In the genomic region with DNA sequence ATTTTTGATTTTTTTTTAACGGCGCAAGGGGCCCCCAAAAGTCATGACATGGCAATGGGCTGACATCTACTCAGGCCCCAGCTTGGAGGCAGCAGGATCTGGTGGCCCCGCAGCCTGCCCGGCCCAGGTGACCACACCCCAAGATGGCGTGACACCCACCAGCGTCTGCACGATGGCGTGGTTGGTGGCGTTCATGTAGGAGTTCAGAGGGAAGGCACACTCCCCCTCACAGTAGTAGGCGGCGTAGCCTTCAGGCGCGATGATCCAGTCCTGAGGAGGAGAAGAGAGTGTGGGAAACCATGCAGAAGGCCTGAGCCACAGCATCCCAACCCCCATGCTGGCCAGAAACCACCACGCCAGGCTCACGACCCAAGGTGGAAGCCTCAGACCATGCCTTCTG, we compare ENCODE assay signal across 24 cellular contexts.
DNase-seq lines count a peak whose midpoint lies in the region; ATAC-seq, FAIRE-seq and TF ChIP-seq lines count a peak whose summit lies in the region.
"Had no signal": no experiment of that assay in that cellular context is flagged by ENCODE, and none has a peak within 500 bp of the region (broad histone marks: within the 10 kb centered on the region; RNA-seq: fewer than 3 reads in every experiment).

No MANE protein-coding gene starts in this region.

- H4K91ac ChIP-seq in neuronal stem cell (ENCODE audit: low read depth, low read length, poor library complexity), result no peak overlapping the region

- H3K9ac ChIP-seq in K562 (ENCODE audit: insufficient read depth in 1 of 2, low read depth in 2 of 2, low read length in 2 of 2), result no peak overlapping the region
- no peak overlapping the region for H3K9ac ChIP-seq in neuronal stem cell (ENCODE audit: low read depth, low read length, poor library complexity)
- H3K9ac ChIP-seq: BLaER1 had no signal

- BruUV-seq in K562 (replicated peaks; lab: Mats Ljungman, UMichigan), result no TSS peak

- no peaks in the 10 kb centered on the region for H3K9me3 ChIP-seq in K562 (replicated peaks; ENCODE audit: control insufficient read depth, insufficient read depth, low read depth, low read length)
- no peaks in the 10 kb centered on the region for H3K9me3 ChIP-seq in neuronal stem cell (replicated peaks in 1 of 2; ENCODE audit: control insufficient read depth in 2 of 2, insufficient read depth in 1 of 2, low read depth in 1 of 2, low read length in 2 of 2)
- H3K9me3 ChIP-seq: BE2C, BLaER1, Caco-2 had no signal

- DNase-seq in HTR-8/SVneo (ENCODE audit: insufficient read length, low spot score), result no peak
- no peak for DNase-seq in K562 (ENCODE audit: extremely low read depth in 1 of 4, low spot score in 3 of 4)
- no peak for DNase-seq in neuronal stem cell (ENCODE audit: low spot score)
- DNase-seq in foreskin keratinocyte, result no peak
- no peak for DNase-seq in LoVo (ENCODE audit: low spot score)
- DNase-seq in COR-L47 (lab: John Stamatoyannopoulos, UW), result no peak
- no peak for DNase-seq in activated gamma-delta T cell (lab: John Stamatoyannopoulos, UW)
- DNase-seq: 8988T; ACHN; BE2C; C1 segment of cervical spinal cord; Caco-2; Calu3; CD4-positive, alpha-beta memory T cell; CD4-positive, CD25-positive, alpha-beta regulatory T cell; CD8-positive, alpha-beta memory T cell; DMS79 treated with DMSO at 0.1 percent for 48 hours; GF-D8 had no signal

- TF ChIP-seq CTCF in K562 (IDR thresholded peaks at IDR 0.05 in 2 of 3, conservative IDR thresholded peaks at IDR 0.05 in 1 of 3; ENCODE audit: insufficient read depth in 2 of 3, low read depth in 1 of 3, low read length in 3 of 3), result no peak
- TF ChIP-seq CTCF in foreskin keratinocyte (conservative IDR thresholded peaks at IDR 0.05), result no peak

- H3K9me1 ChIP-seq in K562 (ENCODE audit: control insufficient read depth, insufficient read depth, low read length), result no peaks in the 10 kb centered on the region

- POLR2A ChIA-PET in K562 (lab: Yijun Ruan, JAX), result no interaction called here

- no peaks in the 10 kb centered on the region for H4K20me1 ChIP-seq in K562 (replicated peaks; ENCODE audit: control insufficient read depth, insufficient read depth, low read length)
- H4K20me1 ChIP-seq: BLaER1 had no signal

- in situ Hi-C loops in K562 (cut with MboI), result no loop called here

- H3K4me1 ChIP-seq in K562 (replicated peaks in 1 of 2; ENCODE audit: control insufficient read depth in 2 of 2, insufficient read depth in 2 of 2, low read length in 2 of 2), result peaks cover 0 to 7% of the 10 kb centered on the region in 2 experiments; a peak in 2 of 5 replicates
- H3K4me1 ChIP-seq in neuronal stem cell (ENCODE audit: control insufficient read depth in 2 of 2, insufficient read depth in 1 of 2, low read depth in 1 of 2, low read length in 2 of 2), result peaks cover 0 to 3% of the 10 kb centered on the region in 2 donors
- H3K4me1 ChIP-seq in foreskin keratinocyte, result no peaks in the 10 kb centered on the region
- H3K4me1 ChIP-seq: BE2C had no signal

- FAIRE-seq in HTR-8/SVneo (lab: Jason Lieb, UNC), result peak; percentile 95
- no peak for FAIRE-seq in K562 (lab: Jason Lieb, UNC)
- FAIRE-seq: A204.1, D721Med, G401.6, GM12891, GM19239 had no signal

- no peak overlapping the region for H3K4me2 ChIP-seq in K562 (ENCODE audit: insufficient read depth, low read length)
- no peak overlapping the region for H3K4me2 ChIP-seq in neuronal stem cell (ENCODE audit: insufficient read depth, low read length, poor library complexity, severe bottlenecking)
- H3K4me2 ChIP-seq: BLaER1 had no signal

- H3K18ac ChIP-seq in neuronal stem cell (ENCODE audit: low read length), result no peak overlapping the region

- CTCF ChIA-PET in K562 (lab: Yijun Ruan, JAX; ENCODE audit: low intra/inter-chr PET ratio), result no interaction called here

- H2BK12ac ChIP-seq in neuronal stem cell (ENCODE audit: low read length), result no peak overlapping the region

- intact Hi-C loops in K562 (cut with micrococcal nuclease), result no loop called here

- TF ChIP-seq POLR2A in K562 (conservative IDR thresholded peaks at IDR 0.05), result no peak

- no peak for TF ChIP-seq RAD21 in K562 (CRISPR knock-in tag; conservative IDR thresholded peaks at IDR 0.05 in 1 of 2, IDR thresholded peaks at IDR 0.05 in 1 of 2)

- H3K27me3 ChIP-seq in K562 (ENCODE audit: control insufficient read depth in 2 of 2, insufficient read depth in 2 of 2, low read length in 2 of 2) (peaks cover 12 to 47% of the 10 kb centered on the region in 2 experiments; a peak in 4 of 5 replicates), neuronal stem cell (ENCODE audit: control insufficient read depth in 3 of 3, insufficient read depth in 3 of 3, low read depth in 1 of 3, low read length in 3 of 3) (no peaks in the 10 kb centered on the region), foreskin keratinocyte (peaks cover 5% of the 10 kb centered on the region)
- H3K27me3 ChIP-seq: BE2C, BLaER1 had no signal

- H3K79me2 ChIP-seq in K562 (ENCODE audit: control insufficient read depth, insufficient read depth, low read length), result no peaks in the 10 kb centered on the region

- H3K14ac ChIP-seq in neuronal stem cell (ENCODE audit: low read length), result peak overlapping the region; percentile 12

- H2AFZ ChIP-seq in K562 (ENCODE audit: low read depth, low read length), result no peak overlapping the region
- no peak overlapping the region for H2AFZ ChIP-seq in neuronal stem cell (ENCODE audit: low read length)

- H3K23ac ChIP-seq in neuronal stem cell (ENCODE audit: low read depth, low read length, poor library complexity), result peak overlapping the region; percentile 34

- peak; percentile 50; the same call in 1 of the 3 replicates for ATAC-seq in K562
- ATAC-seq in foreskin keratinocyte, result no peak

- H3K36me3 ChIP-seq in K562 (ENCODE audit: control insufficient read depth, insufficient read depth, low read length) (no peaks in the 10 kb centered on the region), neuronal stem cell (replicated peaks in 1 of 2; ENCODE audit: control insufficient read depth in 2 of 2, insufficient read depth in 2 of 2, low read length in 2 of 2) (peaks cover 8 to 92% of the 10 kb centered on the region in 2 donors)
- H3K36me3 ChIP-seq: BE2C, BLaER1 had no signal

- no peak overlapping the region for H2AK5ac ChIP-seq in neuronal stem cell (ENCODE audit: low read depth, low read length)

- no peak overlapping the region for H2BK15ac ChIP-seq in neuronal stem cell (ENCODE audit: low read length)

- WGBS in K562 (ENCODE audit: insufficient coverage, low coverage, missing lambda C conversion rate), result under 1% methylated on average over 15 of the region's 15 CpGs
- WGBS in neuronal stem cell (ENCODE audit: extremely low coverage in 2 of 2, insufficient read length in 2 of 2, insufficient replicate concordance in 1 of 2), 2 donors, result no CpG with 5 or more reads among the region's 15 CpGs

- H3K27ac ChIP-seq in K562 (ENCODE audit: extremely low read depth, low read depth, low read length) (no peak overlapping the region), neuronal stem cell (replicated peaks; ENCODE audit: low read length) (no peak overlapping the region), foreskin keratinocyte (no peak overlapping the region)
- H3K27ac ChIP-seq: BLaER1 had no signal

- no peak overlapping the region for H2BK120ac ChIP-seq in neuronal stem cell (ENCODE audit: low read depth, low read length)

- H3K4me3 ChIP-seq in K562, result no peak overlapping the region
- no peak overlapping the region for H3K4me3 ChIP-seq in neuronal stem cell (ENCODE audit: low read length in 2 of 2)
- H3K4me3 ChIP-seq: BLaER1 had no signal

- no peak for TF ChIP-seq EP300 in K562 (IDR thresholded peaks at IDR 0.05; ENCODE audit: low read length)

- no peak overlapping the region for H2BK5ac ChIP-seq in neuronal stem cell (ENCODE audit: low read length)

- H3K79me1 ChIP-seq in neuronal stem cell (ENCODE audit: low read depth, low read length), result no peaks in the 10 kb centered on the region

- no peak overlapping the region for H3K4ac ChIP-seq in neuronal stem cell (ENCODE audit: low read length)

- H4K8ac ChIP-seq in neuronal stem cell (ENCODE audit: low read depth, low read length), result no peak overlapping the region

TF ChIP-seq in K562, 482 proteins besides CTCF, POLR2A, EP300 and RAD21:
- TF ChIP-seq, protein P1, sequence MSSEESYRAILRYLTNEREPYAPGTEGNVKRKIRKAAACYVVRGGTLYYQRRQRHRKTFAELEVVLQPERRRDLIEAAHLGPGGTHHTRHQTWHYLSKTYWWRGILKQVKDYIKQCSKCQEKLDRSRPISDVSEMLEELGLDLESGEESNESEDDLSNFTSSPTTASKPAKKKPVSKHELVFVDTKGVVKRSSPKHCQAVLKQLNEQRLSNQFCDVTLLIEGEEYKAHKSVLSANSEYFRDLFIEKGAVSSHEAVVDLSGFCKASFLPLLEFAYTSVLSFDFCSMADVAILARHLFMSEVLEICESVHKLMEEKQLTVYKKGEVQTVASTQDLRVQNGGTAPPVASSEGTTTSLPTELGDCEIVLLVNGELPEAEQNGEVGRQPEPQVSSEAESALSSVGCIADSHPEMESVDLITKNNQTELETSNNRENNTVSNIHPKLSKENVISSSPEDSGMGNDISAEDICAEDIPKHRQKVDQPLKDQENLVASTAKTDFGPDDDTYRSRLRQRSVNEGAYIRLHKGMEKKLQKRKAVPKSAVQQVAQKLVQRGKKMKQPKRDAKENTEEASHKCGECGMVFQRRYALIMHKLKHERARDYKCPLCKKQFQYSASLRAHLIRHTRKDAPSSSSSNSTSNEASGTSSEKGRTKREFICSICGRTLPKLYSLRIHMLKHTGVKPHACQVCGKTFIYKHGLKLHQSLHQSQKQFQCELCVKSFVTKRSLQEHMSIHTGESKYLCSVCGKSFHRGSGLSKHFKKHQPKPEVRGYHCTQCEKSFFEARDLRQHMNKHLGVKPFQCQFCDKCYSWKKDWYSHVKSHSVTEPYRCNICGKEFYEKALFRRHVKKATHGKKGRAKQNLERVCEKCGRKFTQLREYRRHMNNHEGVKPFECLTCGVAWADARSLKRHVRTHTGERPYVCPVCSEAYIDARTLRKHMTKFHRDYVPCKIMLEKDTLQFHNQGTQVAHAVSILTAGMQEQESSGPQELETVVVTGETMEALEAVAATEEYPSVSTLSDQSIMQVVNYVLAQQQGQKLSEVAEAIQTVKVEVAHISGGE (CRISPR knock-in tag; IDR thresholded peaks at IDR 0.05), result peak in 1 of 3 experiments; percentile 92; a peak in 2 of 6 replicates
- peak; percentile 7 for TF ChIP-seq EWSR1 (IDR thresholded peaks at IDR 0.05; ENCODE audit: borderline replicate concordance, low read depth, partially characterized antibody)
- TF ChIP-seq, protein P2, sequence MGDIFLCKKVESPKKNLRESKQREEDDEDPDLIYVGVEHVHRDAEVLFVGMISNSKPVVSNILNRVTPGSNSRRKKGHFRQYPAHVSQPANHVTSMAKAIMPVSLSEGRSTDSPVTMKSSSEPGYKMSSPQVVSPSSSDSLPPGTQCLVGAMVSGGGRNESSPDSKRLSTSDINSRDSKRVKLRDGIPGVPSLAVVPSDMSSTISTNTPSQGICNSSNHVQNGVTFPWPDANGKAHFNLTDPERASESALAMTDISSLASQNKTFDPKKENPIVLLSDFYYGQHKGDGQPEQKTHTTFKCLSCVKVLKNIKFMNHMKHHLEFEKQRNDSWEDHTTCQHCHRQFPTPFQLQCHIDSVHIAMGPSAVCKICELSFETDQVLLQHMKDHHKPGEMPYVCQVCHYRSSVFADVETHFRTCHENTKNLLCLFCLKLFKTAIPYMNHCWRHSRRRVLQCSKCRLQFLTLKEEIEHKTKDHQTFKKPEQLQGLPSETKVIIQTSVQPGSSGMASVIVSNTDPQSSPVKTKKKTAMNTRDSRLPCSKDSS (IDR thresholded peaks at IDR 0.05; ENCODE audit: low read depth, partially characterized antibody), result no peak
